ENCODE assay signal across 1 cellular context in genomic region chr3:49661281-49661680, GRCh38.
TF ChIP-seq lines count a peak whose summit lies in the region.

No MANE protein-coding gene starts in this region.

TF ChIP-seq in K562, 482 proteins besides CTCF, POLR2A, EP300 and RAD21:
- TF ChIP-seq JUND (IDR thresholded peaks at IDR 0.05; ENCODE audit: borderline replicate concordance, low read depth, low read length) (peak; percentile 23; the same call in 1 of the 2 replicates), JUND (tag; IDR thresholded peaks at IDR 0.05; ENCODE audit: borderline replicate concordance, low read depth, low read length) (no peak), PTTG1 (tag; IDR thresholded peaks at IDR 0.05; ENCODE audit: low read depth) (no peak), ATF3 (IDR thresholded peaks at IDR 0.05) (peak; percentile 56), ATF3 (CRISPR knock-in tag; conservative IDR thresholded peaks at IDR 0.05) (no peak)
